In genomic region chr13:69681722-69682121, GRCh38 we compare ENCODE assay signal across 22 cellular contexts.
"Had no signal": no experiment of that assay in that cellular context is flagged by ENCODE, and none has a peak within 500 bp of the region (broad histone marks: within the 10 kb centered on the region; RNA-seq: fewer than 3 reads in every experiment).

No MANE protein-coding gene starts in this region.

- H3K9me3 ChIP-seq: Peyer's patch, SJCRH30 had no signal

- H3K27ac ChIP-seq: PC-9, Peyer's patch, SJCRH30, SK-N-MC had no signal

- DNase-seq: Karpas-422; KG1; MV-4-11; NCI-H1048; NCI-H1105; NCI-H1417; NCI-H1436 treated with DMSO at 0.1 percent for 48 hours; NCI-H1694; NCI-H187 treated with DMSO at 0.1 percent for 48 hours; NCI-H2029 treated with DMSO at 0.1 percent for 48 hours; NCI-H2227 treated with DMSO at 0.1 percent for 48 hours; NCI-H524 treated with DMSO at 0.1 percent for 48 hours; NCI-H69; NCI-H774; NK-92 treated with Interleukin-12 subunit alpha and Interleukin-12 subunit beta, amount 100 ng/mL, for 24 hours; OCI-M1; PC-9; Peyer's patch; SHP77 treated with DMSO at 0.1 percent for 48 hours; SJCRH30; T-helper 2 cell had no signal

- H2AFZ ChIP-seq: PC-9 had no signal

- H3K4me1 ChIP-seq: Peyer's patch, SJCRH30 had no signal

- H3K36me3 ChIP-seq: Peyer's patch, SJCRH30 had no signal

- H3K4me3 ChIP-seq: PC-9, Peyer's patch, SJCRH30, SK-N-MC had no signal

- H3K4me2 ChIP-seq: PC-9 had no signal

- H3K27me3 ChIP-seq: Peyer's patch, SJCRH30 had no signal
